In genomic region chr1:209367031-209367813, GRCh38 we compare ENCODE assay signal across 15 cellular contexts.
DNase-seq lines count a peak whose midpoint lies in the region; ATAC-seq and TF ChIP-seq lines count a peak whose summit lies in the region.
"Had no signal": no experiment of that assay in that cellular context is flagged by ENCODE, and none has a peak within 500 bp of the region (broad histone marks: within the 10 kb centered on the region; RNA-seq: fewer than 3 reads in every experiment).

No MANE protein-coding gene starts in this region.

- no peaks in the 10 kb centered on the region for H3K79me2 ChIP-seq in ACC112 (ENCODE audit: control insufficient read depth, insufficient read depth, low read length, unreplicated experiment)
- H3K79me2 ChIP-seq in PC-3 (ENCODE audit: low read length) = no peaks in the 10 kb centered on the region

- TF ChIP-seq POLR2A in ovary (IDR thresholded peaks at IDR 0.05) = no peak

- no peak overlapping the region for H3K4ac ChIP-seq in mesenchymal stem cell (ENCODE audit: low read depth in 1 of 2, low read length in 2 of 2)

- no TSS peak for BruUV-seq in PC-3 (replicated peaks; lab: Mats Ljungman, UMichigan)

- WGBS in mesenchymal stem cell = 91% methylated on average over 6 of the region's 8 CpGs
- WGBS in ovary, 3 donors = 79 to 85% (median 83%) methylated on average over 8 of the region's 8 CpGs

- DNase-seq in PC-3 = no peak
- peak; percentile 57 for DNase-seq in epithelial cell of esophagus (ENCODE audit: low read depth)
- DNase-seq in mesenchymal stem cell = no peak
- DNase-seq in activated T-helper 1 cell treated with anti-CD3 and anti-CD28 coated beads, Interleukin-12 subunit alpha, Interleukin-12 subunit beta, Interleukin-2, Interleukin-4 antibody, amounts not matched to agents 30 ng/mL and 10 ng/mL and 1 ng/mL, durations not matched to agents 14 hours and 24 hours and 36 hours (ENCODE audit: low spot score) = no peak
- no peak for DNase-seq in ovary
- DNase-seq: COR-L47, GF-D8, glutamatergic neuron, Karpas-422, NCI-H1694 treated with DMSO at 0.1 percent for 48 hours had no signal

- H3K4me1 Mint-ChIP-seq in activated T-helper 1 cell treated with anti-CD3 and anti-CD28 coated beads, Interleukin-12 subunit alpha, Interleukin-12 subunit beta, Interleukin-2, Interleukin-4 antibody, amounts not matched to agents 30 ng/mL and 10 ng/mL and 1 ng/mL, durations not matched to agents 14 hours and 24 hours and 36 hours (ENCODE audit: low read depth) = no peaks in the 10 kb centered on the region

- H3K4me1 ChIP-seq in ACC112 (ENCODE audit: control insufficient read depth, insufficient read depth, low read length, unreplicated experiment) (peaks cover 25% of the 10 kb centered on the region), PC-3 (ENCODE audit: insufficient read depth, low read length) (peaks cover 64% of the 10 kb centered on the region), mesenchymal stem cell (ENCODE audit: control insufficient read depth, insufficient read depth, low read depth, low read length) (peaks cover 7% of the 10 kb centered on the region), ovary (ENCODE audit: insufficient read depth) (no peaks in the 10 kb centered on the region)

- no peak overlapping the region for H3K18ac ChIP-seq in mesenchymal stem cell (ENCODE audit: low read depth in 1 of 2, low read length in 2 of 2)

- no peak overlapping the region for H4K91ac ChIP-seq in mesenchymal stem cell (ENCODE audit: low read length)

- no peak overlapping the region for H3K4me3 Mint-ChIP-seq in activated T-helper 1 cell treated with anti-CD3 and anti-CD28 coated beads, Interleukin-12 subunit alpha, Interleukin-12 subunit beta, Interleukin-2, Interleukin-4 antibody, amounts not matched to agents 30 ng/mL and 10 ng/mL and 1 ng/mL, durations not matched to agents 14 hours and 24 hours and 36 hours
- H3K4me3 Mint-ChIP-seq: brain had no signal

- H2BK12ac ChIP-seq in mesenchymal stem cell (ENCODE audit: low read length in 2 of 2) = no peak overlapping the region

- H2BK15ac ChIP-seq in mesenchymal stem cell (ENCODE audit: low read depth, poor library complexity, severe bottlenecking) = no peak overlapping the region

- TF ChIP-seq CTCF in PC-3 (conservative IDR thresholded peaks at IDR 0.05; ENCODE audit: low read depth, low read length) = no peak
- no peak for TF ChIP-seq CTCF in epithelial cell of esophagus (IDR thresholded peaks at IDR 0.05; ENCODE audit: insufficient read depth, low read depth, low read length, missing control alignments)
- no peak for TF ChIP-seq CTCF in ovary (IDR thresholded peaks at IDR 0.05)

- H3K9ac ChIP-seq in PC-3 (ENCODE audit: low read length) (no peak overlapping the region), mesenchymal stem cell (ENCODE audit: low read length) (no peak overlapping the region)

- H3K4me2 ChIP-seq in PC-3 (ENCODE audit: low read length) = no peak overlapping the region
- peak overlapping the region; percentile 13 for H3K4me2 ChIP-seq in mesenchymal stem cell (ENCODE audit: low read length, poor library complexity, severe bottlenecking)

- H2BK5ac ChIP-seq in mesenchymal stem cell (ENCODE audit: low read depth, low read length, poor library complexity, severe bottlenecking) = peak overlapping the region; percentile 9

- H3K9me3 ChIP-seq in PC-3 (ENCODE audit: low read length) (no peaks in the 10 kb centered on the region), mesenchymal stem cell (ENCODE audit: control insufficient read depth, low read length) (no peaks in the 10 kb centered on the region), ovary (no peaks in the 10 kb centered on the region)
- H3K9me3 ChIP-seq: thoracic aorta had no signal

- H3K9me3 Mint-ChIP-seq in activated T-helper 1 cell treated with anti-CD3 and anti-CD28 coated beads, Interleukin-12 subunit alpha, Interleukin-12 subunit beta, Interleukin-2, Interleukin-4 antibody, amounts not matched to agents 30 ng/mL and 10 ng/mL and 1 ng/mL, durations not matched to agents 14 hours and 24 hours and 36 hours = no peaks in the 10 kb centered on the region

- no peak overlapping the region for H3K14ac ChIP-seq in mesenchymal stem cell (ENCODE audit: low read length in 2 of 2)

- TF ChIP-seq EP300 in ovary (IDR thresholded peaks at IDR 0.05) = no peak

- no peak overlapping the region for H2AK5ac ChIP-seq in mesenchymal stem cell (ENCODE audit: low read length, severe bottlenecking)

- H3K27me3 ChIP-seq in ACC112 (ENCODE audit: insufficient read depth, low read length) (no peaks in the 10 kb centered on the region), PC-3 (ENCODE audit: low read length) (no peaks in the 10 kb centered on the region), mesenchymal stem cell (ENCODE audit: control insufficient read depth in 1 of 2, insufficient read depth in 1 of 2, low read length in 2 of 2) (no peaks in the 10 kb centered on the region), ovary (no peaks in the 10 kb centered on the region)

- H3K79me1 ChIP-seq in mesenchymal stem cell (replicated peaks; ENCODE audit: low read length, poor library complexity, severe bottlenecking) = no peaks in the 10 kb centered on the region

- H3K27ac ChIP-seq in ACC112 (ENCODE audit: low read depth, low read length) = peak overlapping the region; percentile 57
- peak overlapping the region; percentile 90; the same call in 1 of the 2 replicates for H3K27ac ChIP-seq in PC-3 (ENCODE audit: low read length)
- peak overlapping the region; percentile 82 for H3K27ac ChIP-seq in mesenchymal stem cell (ENCODE audit: low read length, poor library complexity, severe bottlenecking)
- H3K27ac ChIP-seq in ovary = no peak overlapping the region
- H3K27ac ChIP-seq: thoracic aorta had no signal

- H3K4me3 ChIP-seq in ACC112 (ENCODE audit: low read depth, low read length) (no peak overlapping the region), PC-3 (ENCODE audit: low read length) (no peak overlapping the region), epithelial cell of esophagus (ENCODE audit: low read length) (no peak overlapping the region), mesenchymal stem cell (ENCODE audit: insufficient read depth in 1 of 2, low read depth in 1 of 2, low read length in 2 of 2) (no peak overlapping the region), ovary (no peak overlapping the region)
- H3K4me3 ChIP-seq: thoracic aorta had no signal

- intact Hi-C loops in PC-3 (cut with micrococcal nuclease) = no loop called here
- intact Hi-C loops in activated T-helper 1 cell treated with anti-CD3 and anti-CD28 coated beads, Interleukin-12 subunit alpha, Interleukin-12 subunit beta, Interleukin-2, Interleukin-4 antibody, amounts not matched to agents 30 ng/mL and 10 ng/mL and 1 ng/mL, durations not matched to agents 14 hours and 24 hours and 36 hours (cut with micrococcal nuclease) = no loop called here
- intact Hi-C loops in ovary (cut with DNase I) = no loop called here

- H3K36me3 ChIP-seq in ACC112 (ENCODE audit: insufficient read depth, low read length) (no peaks in the 10 kb centered on the region), PC-3 (ENCODE audit: low read depth, low read length) (no peaks in the 10 kb centered on the region; the same call in 1 of the 2 replicates), mesenchymal stem cell (ENCODE audit: control insufficient read depth in 1 of 2, insufficient read depth in 2 of 2, low read depth in 1 of 2, low read length in 2 of 2) (no peaks in the 10 kb centered on the region), ovary (no peaks in the 10 kb centered on the region)
- H3K36me3 ChIP-seq: thoracic aorta had no signal

- no peaks in the 10 kb centered on the region for H4K20me1 ChIP-seq in PC-3 (ENCODE audit: low read length)

- H2BK120ac ChIP-seq in mesenchymal stem cell (ENCODE audit: low read depth, low read length) = no peak overlapping the region

- H3K23ac ChIP-seq in mesenchymal stem cell (ENCODE audit: low read length in 2 of 2) = no peak overlapping the region

- CTCF ChIA-PET in PC-3 (lab: Charles Lee) = no interaction called here

- H3K27ac Mint-ChIP-seq in activated T-helper 1 cell treated with anti-CD3 and anti-CD28 coated beads, Interleukin-12 subunit alpha, Interleukin-12 subunit beta, Interleukin-2, Interleukin-4 antibody, amounts not matched to agents 30 ng/mL and 10 ng/mL and 1 ng/mL, durations not matched to agents 14 hours and 24 hours and 36 hours = no peak overlapping the region

- H3K9me2 ChIP-seq in PC-3 (replicated peaks; ENCODE audit: low read length) = 0 out of 2 replicates have a peak, but pooled peaks cover 5% of the 10 kb centered on the region

- peaks cover 27% of the 10 kb centered on the region for H3F3A ChIP-seq in PC-3 (ENCODE audit: low read length, unreplicated experiment)

- H3K36me3 Mint-ChIP-seq in activated T-helper 1 cell treated with anti-CD3 and anti-CD28 coated beads, Interleukin-12 subunit alpha, Interleukin-12 subunit beta, Interleukin-2, Interleukin-4 antibody, amounts not matched to agents 30 ng/mL and 10 ng/mL and 1 ng/mL, durations not matched to agents 14 hours and 24 hours and 36 hours (ENCODE audit: low read depth) = no peaks in the 10 kb centered on the region
- H3K36me3 Mint-ChIP-seq: brain had no signal

- peaks cover 11% of the 10 kb centered on the region for H3K27me3 Mint-ChIP-seq in activated T-helper 1 cell treated with anti-CD3 and anti-CD28 coated beads, Interleukin-12 subunit alpha, Interleukin-12 subunit beta, Interleukin-2, Interleukin-4 antibody, amounts not matched to agents 30 ng/mL and 10 ng/mL and 1 ng/mL, durations not matched to agents 14 hours and 24 hours and 36 hours (ENCODE audit: insufficient read depth)

- H2AFZ ChIP-seq in ACC112 (ENCODE audit: low read length, unreplicated experiment) (peak overlapping the region; percentile 15), PC-3 (ENCODE audit: low read length) (no peak overlapping the region), mesenchymal stem cell (ENCODE audit: low read depth, low read length) (no peak overlapping the region)

- no peak for ATAC-seq in PC-3
- ATAC-seq in HG02588 (IDR thresholded peaks at IDR 0.05; ENCODE audit: unreplicated experiment) = no peak
- no peak for ATAC-seq in GM21447 (IDR thresholded peaks at IDR 0.05; ENCODE audit: unreplicated experiment)

- POLR2A ChIA-PET in PC-3 (lab: Charles Lee; ENCODE audit: unreplicated experiment) = interaction anchor here (0.6 kb wide), 1 partner anchor 17 kb away, joined by 3 read pairs; no protein-coding TSS in a partner anchor

- H4K8ac ChIP-seq in mesenchymal stem cell (ENCODE audit: low read length) = no peak overlapping the region

Comparison
In these comparisons a context has a peak if more than half of its experiments do, and no peak if none do; other contexts are left out.
1. H3K27ac ChIP-seq: peak in ACC112 (single experiment), PC-3 (single experiment) and mesenchymal stem cell (single experiment); none in ovary (0 of 2).